16 cellular contexts compared by ENCODE assay signal in genomic region chr12:42689699-42690098, GRCh38.
DNase-seq lines count a peak whose midpoint lies in the region; ATAC-seq lines count a peak whose summit lies in the region.
"Had no signal": no experiment of that assay in that cellular context is flagged by ENCODE, and none has a peak within 500 bp of the region (broad histone marks: within the 10 kb centered on the region; RNA-seq: fewer than 3 reads in every experiment).

No MANE protein-coding gene starts in this region.

- H3K36me3 Mint-ChIP-seq in activated naive CD4-positive, alpha-beta T cell treated with anti-CD3 and anti-CD28 coated beads, Interleukin-2, amount 50 U/mL, for 72 hours: no peaks in the 10 kb centered on the region
- H3K36me3 Mint-ChIP-seq: CD8-positive, alpha-beta memory T cell had no signal

- DNase-seq in SIG-M5 treated with dmso at 0.1 percent for 504 hours (lab: John Stamatoyannopoulos, UW; ENCODE audit: unreplicated experiment) (peak; percentile 35), SIG-M5 (lab: John Stamatoyannopoulos, UW) (no peak), RPMI7951 (ENCODE audit: low read depth) (peak; percentile 21), foreskin melanocyte (peak; percentile 52), Right ventricle myocardium superior (no peak)
- DNase-seq in activated naive CD4-positive, alpha-beta T cell treated with anti-CD3 and anti-CD28 coated beads, Interleukin-2, amount 50 U/mL, for 72 hours (ENCODE audit: low spot score in 2 of 2): no peak
- DNase-seq: 8988T; AML-193; Caco-2; CD8-positive, alpha-beta memory T cell; DND-41; GDM1; HCEC 1CT; HFFc6 had no signal

- intact Hi-C loops in Right ventricle myocardium superior (cut with DNase I): no loop called here

- no peak for ATAC-seq in Right ventricle myocardium superior (ENCODE audit: poor library complexity)
- ATAC-seq in activated naive CD4-positive, alpha-beta T cell treated with anti-CD3 and anti-CD28 coated beads, Interleukin-2, amount 50 U/mL, for 72 hours: no peak
- no peak for ATAC-seq in HG03095 (IDR thresholded peaks at IDR 0.05; ENCODE audit: unreplicated experiment)
- ATAC-seq: HepG2 had no signal

- peaks cover 0 to 9% of the 10 kb centered on the region in 2 donors for H3K9me3 Mint-ChIP-seq in activated naive CD4-positive, alpha-beta T cell treated with anti-CD3 and anti-CD28 coated beads, Interleukin-2, amount 50 U/mL, for 72 hours
- H3K9me3 Mint-ChIP-seq: HFFc6 had no signal

- no peak overlapping the region for H3K27ac Mint-ChIP-seq in activated naive CD4-positive, alpha-beta T cell treated with anti-CD3 and anti-CD28 coated beads, Interleukin-2, amount 50 U/mL, for 72 hours
- H3K27ac Mint-ChIP-seq: CD8-positive, alpha-beta memory T cell; HFFc6 had no signal

Comparison
In these comparisons a context has a peak if more than half of its experiments do, and no peak if none do; other contexts are left out.
1. DNase-seq: peak in SIG-M5 treated with dmso at 0.1 percent for 504 hours (single experiment), RPMI7951 (single experiment) and foreskin melanocyte (single experiment); none in SIG-M5 (single experiment), Right ventricle myocardium superior (single experiment) and activated naive CD4-positive, alpha-beta T cell treated with anti-CD3 and anti-CD28 coated beads, Interleukin-2, amount 50 U/mL, for 72 hours (0 of 2).